18 cellular contexts compared by ENCODE assay signal in genomic region chr15:70857547-70858265, GRCh38. TPM values are rescaled to one million over a fixed set of nuclear protein-coding genes. Genes with fewer than 3 reads are reported as not detected.
DNase-seq lines count a peak whose midpoint lies in the region; ATAC-seq and TF ChIP-seq lines count a peak whose summit lies in the region.
"Had no signal": no experiment of that assay in that cellular context is flagged by ENCODE, and none has a peak within 500 bp of the region (broad histone marks: within the 10 kb centered on the region; RNA-seq: fewer than 3 reads in every experiment).

No MANE protein-coding gene starts in this region.

- no peak for ATAC-seq in lower lobe of right lung
- ATAC-seq in upper lobe of left lung (ENCODE audit: low FRiP score in 2 of 2): no peak
- ATAC-seq: naive thymus-derived CD4-positive, alpha-beta T cell had no signal

- H2BK15ac ChIP-seq in neuronal stem cell (ENCODE audit: low read length): no peak overlapping the region

- H3K4me1 Mint-ChIP-seq in MCF 10A (ENCODE audit: insufficient read depth, unreplicated experiment): peaks cover 34% of the 10 kb centered on the region

- no peaks in the 10 kb centered on the region for H3K36me3 Mint-ChIP-seq in MCF 10A (ENCODE audit: insufficient read depth, unreplicated experiment)
- H3K36me3 Mint-ChIP-seq: activated naive CD8-positive, alpha-beta T cell treated with anti-CD3 and anti-CD28 coated beads for 36 hours; CD4-positive, alpha-beta memory T cell; naive thymus-derived CD4-positive, alpha-beta T cell had no signal

- no peaks in the 10 kb centered on the region for H3K79me1 ChIP-seq in neuronal stem cell (ENCODE audit: low read depth, low read length)

- CTCF ChIA-PET in MCF 10A (lab: Yijun Ruan, JAX): interaction anchor here (0.6 to 3.2 kb wide), 4 partner anchors 17 to 1678 kb away, joined by 3 to 13 read pairs (median 8); no protein-coding TSS in a partner anchor
- CTCF ChIA-PET in mammary epithelial cell (lab: Charles Lee; ENCODE audit: low non-redundant PET): interaction anchor here (1.9 kb wide), 1 partner anchor 17 kb away, joined by 11 read pairs; no protein-coding TSS in a partner anchor

- H2BK12ac ChIP-seq in neuronal stem cell (ENCODE audit: low read length): no peak overlapping the region

- H3K9ac ChIP-seq in mammary epithelial cell (ENCODE audit: insufficient read depth, low read length): no peak overlapping the region
- no peak overlapping the region for H3K9ac ChIP-seq in neuronal stem cell (ENCODE audit: low read depth, low read length, poor library complexity)

- H3K23ac ChIP-seq in neuronal stem cell (ENCODE audit: low read depth, low read length, poor library complexity): no peak overlapping the region

- H4K91ac ChIP-seq in neuronal stem cell (ENCODE audit: low read depth, low read length, poor library complexity): no peak overlapping the region

- dilution Hi-C loops in mammary epithelial cell (cut with HindIII; ENCODE audit: low sequenced_read_pairs): no loop called here

- H2AK5ac ChIP-seq in neuronal stem cell (ENCODE audit: low read depth, low read length): no peak overlapping the region

- no peak overlapping the region for H4K8ac ChIP-seq in neuronal stem cell (ENCODE audit: low read depth, low read length)

- H3K4me3 Mint-ChIP-seq in MCF 10A (ENCODE audit: unreplicated experiment): no peak overlapping the region
- H3K4me3 Mint-ChIP-seq: activated naive CD8-positive, alpha-beta T cell treated with anti-CD3 and anti-CD28 coated beads for 36 hours; activated T-cell treated with anti-CD3 and anti-CD28 coated beads, Interleukin-2, amount 50 U/mL, for 24 hours; CD4-positive, alpha-beta memory T cell; naive thymus-derived CD4-positive, alpha-beta T cell had no signal

- BruUV-seq in MCF 10A (replicated peaks; lab: Mats Ljungman, UMichigan): no TSS peak
- BruUV-seq in mammary epithelial cell (replicated peaks; lab: Mats Ljungman, UMichigan): no TSS peak

- POLR2A ChIA-PET in MCF 10A (lab: Yijun Ruan, JAX): interaction anchor here (0.8 to 2.2 kb wide), 5 partner anchors 11 to 107 kb away, joined by 3 to 12 read pairs (median 3); no protein-coding TSS in a partner anchor

- no peak overlapping the region for H3K14ac ChIP-seq in neuronal stem cell (ENCODE audit: low read length)

- TF ChIP-seq EP300 in upper lobe of left lung (IDR thresholded peaks at IDR 0.05): no peak

- DNase-seq in MCF 10A (ENCODE audit: unreplicated experiment): no peak
- DNase-seq in mammary epithelial cell: no peak
- DNase-seq in caudate nucleus (lab: John Stamatoyannopoulos, UW): no peak
- DNase-seq in lower lobe of right lung: no peak
- DNase-seq in upper lobe of left lung: no peak
- no peak for DNase-seq in HCEC 1CT
- no peak for DNase-seq in neuronal stem cell (ENCODE audit: low spot score)
- DNase-seq in stimulated activated CD4-positive, alpha-beta T cell treated with anti-CD3 and anti-CD28 coated beads, Interleukin-1b, Interleukin-23, amount 100 ng/mL, for 48 hours: no peak
- DNase-seq: activated naive CD8-positive, alpha-beta T cell treated with anti-CD3 and anti-CD28 coated beads for 36 hours; activated T-cell treated with anti-CD3 and anti-CD28 coated beads, Interleukin-2, amount 50 U/mL, for 24 hours; CD4-positive, alpha-beta memory T cell; DND-41; left lung; naive thymus-derived CD4-positive, alpha-beta T cell; NCI-H1694; NCI-H446 treated with DMSO at 0.1 percent for 48 hours had no signal

- H3K18ac ChIP-seq in neuronal stem cell (ENCODE audit: low read length): no peak overlapping the region

- H3K9me3 ChIP-seq in mammary epithelial cell (replicated peaks; ENCODE audit: insufficient read depth, low read length): no peaks in the 10 kb centered on the region
- no peaks in the 10 kb centered on the region for H3K9me3 ChIP-seq in lower lobe of right lung
- no peaks in the 10 kb centered on the region for H3K9me3 ChIP-seq in upper lobe of left lung
- no peaks in the 10 kb centered on the region for H3K9me3 ChIP-seq in neuronal stem cell (replicated peaks in 1 of 2; ENCODE audit: control insufficient read depth in 2 of 2, insufficient read depth in 1 of 2, low read depth in 1 of 2, low read length in 2 of 2)
- H3K9me3 ChIP-seq: left lung, suprapubic skin had no signal

- H3K27me3 Mint-ChIP-seq in MCF 10A (ENCODE audit: insufficient read depth, unreplicated experiment): no peaks in the 10 kb centered on the region

- H3K4me1 ChIP-seq in mammary epithelial cell (ENCODE audit: insufficient read depth, low read length): peaks cover 28% of the 10 kb centered on the region
- peaks cover 18% of the 10 kb centered on the region for H3K4me1 ChIP-seq in lower lobe of right lung
- H3K4me1 ChIP-seq in upper lobe of left lung: peaks cover 4 to 31% (median 15%) of the 10 kb centered on the region in 4 donors
- peaks cover 0 to 2% of the 10 kb centered on the region in 2 donors for H3K4me1 ChIP-seq in neuronal stem cell (ENCODE audit: control insufficient read depth in 2 of 2, insufficient read depth in 1 of 2, low read depth in 1 of 2, low read length in 2 of 2)

- H3K4me3 ChIP-seq in mammary epithelial cell (replicated peaks in 1 of 3; ENCODE audit: insufficient read depth in 1 of 3, low read depth in 2 of 3, low read length in 3 of 3) (no peak overlapping the region), lower lobe of right lung (no peak overlapping the region), upper lobe of left lung (no peak overlapping the region), neuronal stem cell (ENCODE audit: low read length in 2 of 2) (no peak overlapping the region)
- H3K4me3 ChIP-seq: left lung, SK-N-MC, suprapubic skin had no signal

- no peak overlapping the region for H2BK5ac ChIP-seq in neuronal stem cell (ENCODE audit: low read length)

- intact Hi-C loops in MCF 10A (cut with micrococcal nuclease): loop anchor here (2.0 kb wide), 1 partner anchor 35 kb away; the partner anchor contains the start of genes LRRC49 and THAP10
- intact Hi-C loops in mammary epithelial cell (cut with micrococcal nuclease): loop anchor here (10.0 kb wide), 1 partner anchor 197 kb away; no protein-coding TSS in a partner anchor
- intact Hi-C loops in lower lobe of right lung (cut with DNase I): no loop called here

- no peak overlapping the region for H2BK120ac ChIP-seq in neuronal stem cell (ENCODE audit: low read depth, low read length)

- H3K9me3 Mint-ChIP-seq in MCF 10A (ENCODE audit: unreplicated experiment): no peaks in the 10 kb centered on the region
- H3K9me3 Mint-ChIP-seq: activated naive CD8-positive, alpha-beta T cell treated with anti-CD3 and anti-CD28 coated beads for 36 hours; activated T-cell treated with anti-CD3 and anti-CD28 coated beads, Interleukin-2, amount 50 U/mL, for 24 hours; CD4-positive, alpha-beta memory T cell; naive thymus-derived CD4-positive, alpha-beta T cell had no signal

- no peaks in the 10 kb centered on the region for H3K27me3 ChIP-seq in mammary epithelial cell (ENCODE audit: insufficient read depth, low read length)
- H3K27me3 ChIP-seq in lower lobe of right lung (ENCODE audit: low read depth): peaks cover 22% of the 10 kb centered on the region
- peaks cover 0 to 13% (median 9%) of the 10 kb centered on the region in 4 donors for H3K27me3 ChIP-seq in upper lobe of left lung
- peaks cover 0 to 19% (median 0%) of the 10 kb centered on the region in 3 experiments for H3K27me3 ChIP-seq in neuronal stem cell (ENCODE audit: control insufficient read depth in 3 of 3, insufficient read depth in 3 of 3, low read depth in 1 of 3, low read length in 3 of 3)

- H3K27ac Mint-ChIP-seq in MCF 10A (ENCODE audit: low read depth, unreplicated experiment): peak overlapping the region; percentile 65
- H3K27ac Mint-ChIP-seq: activated naive CD8-positive, alpha-beta T cell treated with anti-CD3 and anti-CD28 coated beads for 36 hours; activated T-cell treated with anti-CD3 and anti-CD28 coated beads, Interleukin-2, amount 50 U/mL, for 24 hours; CD4-positive, alpha-beta memory T cell; naive thymus-derived CD4-positive, alpha-beta T cell had no signal

- in situ Hi-C loops in mammary epithelial cell (cut with MboI; ENCODE audit: low sequenced_read_pairs in 2 of 2): no loop called here

- H3K4me2 ChIP-seq in mammary epithelial cell (ENCODE audit: insufficient read depth, low read depth, low read length) (no peak overlapping the region), neuronal stem cell (ENCODE audit: insufficient read depth, low read length, poor library complexity, severe bottlenecking) (no peak overlapping the region)

- H3K27ac ChIP-seq in mammary epithelial cell (ENCODE audit: insufficient read depth, low read depth, low read length) (no peak overlapping the region), caudate nucleus (ENCODE audit: low read depth, low read length) (peak overlapping the region; percentile 93), lower lobe of right lung (peak overlapping the region; percentile 69), upper lobe of left lung (peak overlapping the region; percentile 48 to 73 (median 64)), neuronal stem cell (replicated peaks; ENCODE audit: low read length) (no peak overlapping the region)

- H3K79me2 ChIP-seq in mammary epithelial cell (ENCODE audit: insufficient read depth, low read length): peaks cover 8% of the 10 kb centered on the region

- TF ChIP-seq CTCF in MCF 10A (IDR thresholded peaks at IDR 0.05; ENCODE audit: unreplicated experiment) (no peak), mammary epithelial cell (conservative IDR thresholded peaks at IDR 0.05 in 1 of 2, IDR thresholded peaks at IDR 0.05 in 1 of 2; ENCODE audit: extremely low read depth in 1 of 2, insufficient read depth in 1 of 2, low read depth in 1 of 2, low read length in 2 of 2) (no peak), lower lobe of right lung (IDR thresholded peaks at IDR 0.05) (no peak), upper lobe of left lung (IDR thresholded peaks at IDR 0.05) (no peak)

- no peak overlapping the region for H2AFZ ChIP-seq in mammary epithelial cell (ENCODE audit: low read depth, low read length)
- H2AFZ ChIP-seq in neuronal stem cell (ENCODE audit: low read length): no peak overlapping the region

- TF ChIP-seq POLR2A in upper lobe of left lung (IDR thresholded peaks at IDR 0.05): no peak

- H3K4ac ChIP-seq in neuronal stem cell (ENCODE audit: low read length): no peak overlapping the region

- H3K36me3 ChIP-seq in mammary epithelial cell (ENCODE audit: insufficient read depth, low read length) (no peaks in the 10 kb centered on the region), lower lobe of right lung (no peaks in the 10 kb centered on the region), upper lobe of left lung (no peaks in the 10 kb centered on the region), neuronal stem cell (replicated peaks in 1 of 2; ENCODE audit: control insufficient read depth in 2 of 2, insufficient read depth in 2 of 2, low read length in 2 of 2) (no peaks in the 10 kb centered on the region)
- H3K36me3 ChIP-seq: left lung, suprapubic skin had no signal

- 96% methylated on average over 3 of the region's 3 CpGs for WGBS in mammary epithelial cell (ENCODE audit: low coverage, missing lambda C conversion rate)
- 79 to 84% methylated on average over 3 of the region's 3 CpGs for WGBS in upper lobe of left lung, 2 donors
- WGBS in neuronal stem cell (ENCODE audit: extremely low coverage in 2 of 2, insufficient read length in 2 of 2, insufficient replicate concordance in 1 of 2), 2 donors: no CpG with 5 or more reads among the region's 3 CpGs

- no peaks in the 10 kb centered on the region for H4K20me1 ChIP-seq in mammary epithelial cell (ENCODE audit: insufficient read depth, low read length)

RNA-seq across cellular contexts. Expression of gene LARP6, which starts 3.7 kb away (rescaled TPM):
- 67.3 and 77.5 TPM in 2 replicates for total RNA-seq in MCF 10A (2022)
- 10 to 100 TPM; 37.5 to 77.3 TPM for total RNA-seq in mammary epithelial cell
- 39.1 TPM for polyA plus RNA-seq in mammary epithelial cell
- 5.9 TPM for polyA minus RNA-seq in mammary epithelial cell
- 7.5 TPM for total RNA-seq in lower lobe of right lung
- total RNA-seq in upper lobe of left lung: 10 to 100 TPM in 1 of 6 donors, 1 to 10 TPM in 5; 1.0 to 12.0 (median 5.2) TPM
- 10.3 TPM for polyA plus RNA-seq in neuronal stem cell (2013, experiment 1 of 2)
- 11.2 TPM for polyA plus RNA-seq in neuronal stem cell (2013, experiment 2 of 2)
- total RNA-seq: CD4-positive, alpha-beta memory T cell had no signal
- polyA plus RNA-seq: CD4-positive, alpha-beta memory T cell had no signal

RNA-seq across cellular contexts. Expression of gene THAP10, which starts 34.5 kb away (rescaled TPM):
- total RNA-seq in MCF 10A (2022): 4.0 and 5.7 TPM in 2 replicates
- total RNA-seq in mammary epithelial cell: 1 to 10 TPM; 3.0 to 4.9 TPM
- 2.5 TPM for polyA plus RNA-seq in mammary epithelial cell
- 3.7 TPM for polyA minus RNA-seq in mammary epithelial cell
- total RNA-seq in lower lobe of right lung: 2.4 TPM
- total RNA-seq in upper lobe of left lung: 1 to 10 TPM; 1.6 to 4.0 (median 2.1) TPM
- polyA plus RNA-seq in neuronal stem cell (2013, experiment 1 of 2): 7.1 TPM
- polyA plus RNA-seq in neuronal stem cell (2013, experiment 2 of 2): 7.7 TPM
- polyA plus RNA-seq: naive thymus-derived CD4-positive, alpha-beta T cell had no signal

RNA-seq across cellular contexts. Expression of gene LRRC49, which starts 34.9 kb away (rescaled TPM):
- total RNA-seq in MCF 10A (2022): 6.9 and 8.4 TPM in 2 replicates
- total RNA-seq in mammary epithelial cell: 10 to 100 TPM in 1 of 2 donors, 1 to 10 TPM in 1; 9.0 to 21.2 TPM
- 4.3 TPM for polyA plus RNA-seq in mammary epithelial cell
- 26.5 TPM for polyA minus RNA-seq in mammary epithelial cell
- 7.3 TPM for total RNA-seq in lower lobe of right lung
- total RNA-seq in upper lobe of left lung: 10 to 100 TPM in 3 of 6 donors, 1 to 10 TPM in 3; 3.0 to 26.7 (median 9.2) TPM
- 27.8 TPM for polyA plus RNA-seq in neuronal stem cell (2013, experiment 1 of 2)
- polyA plus RNA-seq in neuronal stem cell (2013, experiment 2 of 2): 28.4 TPM
- total RNA-seq: naive thymus-derived CD4-positive, alpha-beta T cell had no signal
- polyA plus RNA-seq: naive thymus-derived CD4-positive, alpha-beta T cell had no signal

Comparison
In these comparisons a context has a peak if more than half of its experiments do, and no peak if none do; other contexts are left out.
1. H3K27ac ChIP-seq: peak in caudate nucleus (single experiment), lower lobe of right lung (single experiment) and upper lobe of left lung (4 of 4); none in mammary epithelial cell (single experiment) and neuronal stem cell (single experiment).